ENCODE assay signal across 34 cellular contexts in the genomic region with DNA sequence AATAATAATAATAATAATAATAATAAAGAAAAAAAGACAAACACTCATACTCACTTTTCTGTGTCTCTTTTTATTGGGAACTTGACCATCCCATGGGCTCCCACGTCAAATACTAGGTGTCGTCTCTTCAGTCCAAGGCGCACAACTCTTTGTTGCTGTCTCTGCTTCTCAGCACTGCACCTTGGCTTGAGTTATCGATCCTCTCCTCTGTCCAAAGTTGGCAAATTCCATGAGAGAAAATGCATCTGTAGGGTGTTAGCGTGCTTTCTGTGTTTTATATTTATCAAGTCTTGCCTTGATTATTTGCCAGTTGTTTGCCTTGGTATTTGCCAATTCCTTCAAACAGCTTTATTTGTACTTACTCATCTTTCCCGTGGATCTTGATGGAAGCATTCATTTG.
A peak's percentile ranks its signal among the peaks of the same experiment; 100 is the strongest.
DNase-seq lines count a peak whose midpoint lies in the region; ATAC-seq, FAIRE-seq and TF ChIP-seq lines count a peak whose summit lies in the region.
"Had no signal": no experiment of that assay in that cellular context is flagged by ENCODE, and none has a peak within 500 bp of the region (broad histone marks: within the 10 kb centered on the region; RNA-seq: fewer than 3 reads in every experiment).

No MANE protein-coding gene starts in this region.

- TF ChIP-seq EP300 in upper lobe of left lung (IDR thresholded peaks at IDR 0.05): no peak

- peak; percentile 70 to 86 (median 78) for ATAC-seq in pancreas
- no peak for ATAC-seq in upper lobe of left lung (ENCODE audit: low FRiP score in 2 of 2)
- ATAC-seq: A549; CD8-positive, alpha-beta T cell had no signal

- no peak overlapping the region for H3K27ac ChIP-seq in SU-DHL-6 (ENCODE audit: low read depth, low read length)
- no peak overlapping the region for H3K27ac ChIP-seq in pancreas
- no peak overlapping the region for H3K27ac ChIP-seq in upper lobe of left lung
- H3K27ac ChIP-seq: 22Rv1; A549; BLaER1; BLaER1 treated with 17β-estradiol and CSF1 and Interleukin-3, amounts not matched to agents 10 nM and 100 nM; C4-2B had no signal

- no peaks in the 10 kb centered on the region for H4K20me1 ChIP-seq in SU-DHL-6 (ENCODE audit: low read depth, low read length)
- H4K20me1 ChIP-seq: BLaER1; BLaER1 treated with 17β-estradiol and CSF1 and Interleukin-3, amounts not matched to agents 10 nM and 100 nM had no signal

- no peak overlapping the region for H3K9ac ChIP-seq in SU-DHL-6 (ENCODE audit: low read length)
- H3K9ac ChIP-seq: BLaER1; BLaER1 treated with 17β-estradiol and CSF1 and Interleukin-3, amounts not matched to agents 10 nM and 100 nM had no signal

- H3K79me2 ChIP-seq in SU-DHL-6 (ENCODE audit: insufficient read depth, low read length): no peaks in the 10 kb centered on the region

- no peaks in the 10 kb centered on the region for H3F3A ChIP-seq in SU-DHL-6 (ENCODE audit: insufficient read depth)

- 0 out of 2 replicates have a peak, but pooled peaks cover 6% of the 10 kb centered on the region for H3K9me3 ChIP-seq in SU-DHL-6 (ENCODE audit: insufficient read depth, low read length)
- no peaks in the 10 kb centered on the region for H3K9me3 ChIP-seq in pancreas
- peaks cover 0 to 7% (median 0%) of the 10 kb centered on the region in 4 donors for H3K9me3 ChIP-seq in upper lobe of left lung
- H3K9me3 ChIP-seq: A549, BE2C, BLaER1, Caco-2 had no signal

- TF ChIP-seq POLR2A in H54 (IDR thresholded peaks at IDR 0.05; ENCODE audit: low read depth, low read length) (no peak), upper lobe of left lung (IDR thresholded peaks at IDR 0.05) (no peak)

- H3K9me2 ChIP-seq in SU-DHL-6 (replicated peaks; ENCODE audit: insufficient read depth, low read length): no peaks in the 10 kb centered on the region

- H3K27me3 ChIP-seq in SU-DHL-6 (ENCODE audit: low read length): no peaks in the 10 kb centered on the region
- H3K27me3 ChIP-seq in pancreas: no peaks in the 10 kb centered on the region
- H3K27me3 ChIP-seq in upper lobe of left lung: no peaks in the 10 kb centered on the region
- H3K27me3 ChIP-seq: BE2C; BLaER1; BLaER1 treated with 17β-estradiol and CSF1 and Interleukin-3, amounts not matched to agents 10 nM and 100 nM had no signal

- intact Hi-C loops in pancreas (cut with DNase I): no loop called here

- DNase-seq in H54 (ENCODE audit: insufficient read length, low spot score) (no peak), HTR-8/SVneo (ENCODE audit: insufficient read length, low spot score) (no peak), pancreas (peak in 2 of 6 donors; percentile 10 to 18), NK-92 (lab: John Stamatoyannopoulos, UW; ENCODE audit: unreplicated experiment) (no peak), HuH-7 (ENCODE audit: low spot score) (no peak), AG08395 (ENCODE audit: low spot score) (no peak), upper lobe of left lung (no peak)
- DNase-seq: 8988T; ACHN; AML-193; BE2C; C1 segment of cervical spinal cord; Caco-2; Calu3; CD4-positive, alpha-beta memory T cell; CD4-positive, alpha-beta T cell; CD4-positive, CD25-positive, alpha-beta regulatory T cell; CD8-positive, alpha-beta memory T cell; CD8-positive, alpha-beta T cell; COR-L47; DMS 273 treated with DMSO at 0.1 percent for 48 hours; DMS153; DMS53; DMS79; DMS79 treated with DMSO at 0.1 percent for 48 hours; DND-41; EL had no signal

- FAIRE-seq in H54 (lab: Jason Lieb, UNC) (peak; percentile 30), HTR-8/SVneo (lab: Jason Lieb, UNC) (peak; percentile 23), pancreas (lab: Jason Lieb, UNC) (no peak)
- FAIRE-seq: A549, D721Med had no signal

- peak overlapping the region; percentile 20 for H2AFZ ChIP-seq in SU-DHL-6 (ENCODE audit: low read depth, low read length, severe bottlenecking)

- TF ChIP-seq CTCF in SU-DHL-6 (IDR thresholded peaks at IDR 0.05; ENCODE audit: insufficient read depth, low read length, poor library complexity, severe bottlenecking) (no peak), pancreas (IDR thresholded peaks at IDR 0.05) (no peak), upper lobe of left lung (IDR thresholded peaks at IDR 0.05) (no peak)

- H3K4me1 ChIP-seq in pancreas (no peaks in the 10 kb centered on the region), upper lobe of left lung (no peaks in the 10 kb centered on the region)
- H3K4me1 ChIP-seq: A549; BE2C; BLaER1; BLaER1 treated with 17β-estradiol and CSF1 and Interleukin-3, amounts not matched to agents 10 nM and 100 nM; Caco-2 had no signal

- H3K4me3 ChIP-seq in SU-DHL-6 (ENCODE audit: insufficient read depth, low read length, poor library complexity, severe bottlenecking) (no peak overlapping the region), pancreas (no peak overlapping the region), upper lobe of left lung (no peak overlapping the region)
- H3K4me3 ChIP-seq: A549; BLaER1; BLaER1 treated with 17β-estradiol and CSF1 and Interleukin-3, amounts not matched to agents 10 nM and 100 nM had no signal

- H3K4me2 ChIP-seq in SU-DHL-6 (ENCODE audit: low read depth, low read length, poor library complexity, severe bottlenecking): no peak overlapping the region
- H3K4me2 ChIP-seq: A549; BLaER1; BLaER1 treated with 17β-estradiol and CSF1 and Interleukin-3, amounts not matched to agents 10 nM and 100 nM had no signal

- no peaks in the 10 kb centered on the region for H3K36me3 ChIP-seq in SU-DHL-6 (ENCODE audit: low read length)
- H3K36me3 ChIP-seq in pancreas: no peaks in the 10 kb centered on the region
- no peaks in the 10 kb centered on the region for H3K36me3 ChIP-seq in upper lobe of left lung
- H3K36me3 ChIP-seq: BE2C; BLaER1; BLaER1 treated with 17β-estradiol and CSF1 and Interleukin-3, amounts not matched to agents 10 nM and 100 nM had no signal

- 23 to 28% methylated on average over 6 of the region's 6 CpGs for WGBS in pancreas, 2 donors
- WGBS in upper lobe of left lung, 2 donors: 69 to 72% methylated on average over 6 of the region's 6 CpGs

Comparison
In these comparisons a context has a peak if more than half of its experiments do, and no peak if none do; other contexts are left out.
1. ATAC-seq: peak in pancreas (4 of 4); none in upper lobe of left lung (0 of 2).